22 cellular contexts compared by ENCODE assay signal in genomic region chr5:160183075-160183474, GRCh38. TPM values are rescaled to one million over a fixed set of nuclear protein-coding genes. Genes with fewer than 3 reads are reported as not detected.
DNase-seq lines count a peak whose midpoint lies in the region; ATAC-seq, FAIRE-seq and TF ChIP-seq lines count a peak whose summit lies in the region.
"Had no signal": no experiment of that assay in that cellular context is flagged by ENCODE, and none has a peak within 500 bp of the region (broad histone marks: within the 10 kb centered on the region; RNA-seq: fewer than 3 reads in every experiment).

No MANE protein-coding gene starts in this region.

- TF ChIP-seq RAD21 in H1 (IDR thresholded peaks at IDR 0.05 in 1 of 2, conservative IDR thresholded peaks at IDR 0.05 in 1 of 2; ENCODE audit: low read depth in 2 of 2, low read length in 2 of 2) = no peak

- TF ChIP-seq CTCF in H1 (IDR thresholded peaks at IDR 0.05; ENCODE audit: control extremely low read depth in 1 of 3, insufficient read depth in 1 of 3, low read depth in 1 of 3, low read length in 3 of 3) (no peak), nephron progenitor cell (IDR thresholded peaks at IDR 0.05) (no peak), ascending aorta (IDR thresholded peaks at IDR 0.05) (no peak), mucosa of descending colon (IDR thresholded peaks at IDR 0.05) (no peak)

- H3K4me1 ChIP-seq in H1 (replicated peaks in 1 of 4; ENCODE audit: control insufficient read depth in 3 of 4, insufficient read depth in 4 of 4, low read length in 3 of 4) (peaks cover 0 to 8% (median 3%) of the 10 kb centered on the region in 4 experiments; a peak in 5 of 7 replicates), ascending aorta (no peaks in the 10 kb centered on the region), mucosa of descending colon (ENCODE audit: low read depth) (no peaks in the 10 kb centered on the region)

- DNase-seq in Ammon's horn (ENCODE audit: low spot score) = peak; percentile 78
- peak; percentile 60 for DNase-seq in M059J (ENCODE audit: low read depth)
- no peak for DNase-seq in H1 (ENCODE audit: low read depth in 1 of 2, low spot score in 2 of 2)
- DNase-seq in nephron progenitor cell = no peak
- no peak for DNase-seq in NCI-H2029 treated with DMSO at 0.1 percent for 48 hours (lab: John Stamatoyannopoulos, UW)
- DNase-seq in ascending aorta (ENCODE audit: low spot score in 2 of 2) = no peak
- no peak for DNase-seq in mucosa of descending colon
- DNase-seq: activated CD4-positive, alpha-beta T cell treated with anti-CD3 and anti-CD28 coated beads for 36 hours; CD4-positive, alpha-beta memory T cell; DND-41; H9; left colon; midbrain; NCI-H1092 treated with DMSO at 0.1 percent for 48 hours; right cardiac atrium; stimulated activated naive CD4-positive, alpha-beta T cell treated with Interleukin-2 at 50 U/mL for 16 hours had no signal

- peak overlapping the region; percentile 38 for H3K27ac Mint-ChIP-seq in nephron progenitor cell
- H3K27ac Mint-ChIP-seq: activated CD4-positive, alpha-beta T cell treated with anti-CD3 and anti-CD28 coated beads for 36 hours; CD4-positive, alpha-beta memory T cell had no signal

- no peak overlapping the region for H3K23ac ChIP-seq in H1 (ENCODE audit: insufficient read length)

- CTCF ChIA-PET in H1 (lab: Charles Lee; ENCODE audit: partially characterized antibody) = interaction anchor here (0.5 to 5.8 kb wide), 5 partner anchors 9 to 62 kb away, joined by 3 to 29 read pairs (median 4); no protein-coding TSS in a partner anchor

- H3K79me2 ChIP-seq in H1 (ENCODE audit: control insufficient read depth in 1 of 2, insufficient read depth in 2 of 2, low read length in 2 of 2) = no peaks in the 10 kb centered on the region

- H4K5ac ChIP-seq in H1 (ENCODE audit: insufficient read length, low read depth, low read length) = no peak overlapping the region

- no peak overlapping the region for H2AFZ ChIP-seq in H1 (ENCODE audit: low read length)

- peak overlapping the region; percentile 66; the same call in 1 of the 2 replicates for H2AK5ac ChIP-seq in H1 (ENCODE audit: low read depth, low read length)

- ATAC-seq in GM18498 (IDR thresholded peaks at IDR 0.05; ENCODE audit: unreplicated experiment) = no peak
- no peak for ATAC-seq in mucosa of descending colon
- ATAC-seq: activated CD4-positive, alpha-beta T cell treated with anti-CD3 and anti-CD28 coated beads for 36 hours; K562; left colon; right cardiac atrium had no signal

- FAIRE-seq in H1 (lab: Jason Lieb, UNC) = no peak
- FAIRE-seq: K562 had no signal

- WGBS in H1 (ENCODE audit: extremely low coverage in 1 of 2, insufficient coverage in 1 of 2, insufficient read length in 1 of 2, insufficient replicate concordance in 2 of 2, low coverage in 1 of 2, low lambda C conversion rate in 2 of 2, missing lambda C conversion rate in 1 of 2), 2 experiments = 93% methylated on average over 2 of the region's 2 CpGs; no CpG with 5 or more reads in 1 of the 2 experiments

- H3K27me3 Mint-ChIP-seq in nephron progenitor cell (ENCODE audit: low read depth, poor library complexity) = no peaks in the 10 kb centered on the region

- H3K36me3 ChIP-seq in H1 (ENCODE audit: control insufficient read depth in 2 of 4, insufficient read depth in 4 of 4, low read length in 3 of 4) (no peaks in the 10 kb centered on the region), ascending aorta (no peaks in the 10 kb centered on the region), mucosa of descending colon (ENCODE audit: low read depth) (no peaks in the 10 kb centered on the region)
- H3K36me3 ChIP-seq: tibial nerve had no signal

- H3K9ac ChIP-seq in H1 (replicated peaks in 1 of 4; ENCODE audit: extremely low read depth in 1 of 4, low read depth in 3 of 4, low read length in 3 of 4) = no peak overlapping the region

- H3K4me1 Mint-ChIP-seq in nephron progenitor cell = peaks cover 62% of the 10 kb centered on the region
- H3K4me1 Mint-ChIP-seq: activated CD4-positive, alpha-beta T cell treated with anti-CD3 and anti-CD28 coated beads for 36 hours had no signal

- H2BK20ac ChIP-seq in H1 (ENCODE audit: low read length) = peak overlapping the region; percentile 2

- H3K4ac ChIP-seq in H1 (replicated peaks; ENCODE audit: insufficient read length, low read depth, low read length) = peak overlapping the region; percentile 78

- no peak overlapping the region for H3K14ac ChIP-seq in H1 (ENCODE audit: insufficient read length)

- POLR2A ChIA-PET in H1 (lab: Charles Lee; ENCODE audit: partially characterized antibody) = interaction anchor here (1.1 to 8.3 kb wide), 5 partner anchors 8 to 20 kb away, joined by 3 to 55 read pairs (median 5); no protein-coding TSS in a partner anchor

- H3K79me1 ChIP-seq in H1 (ENCODE audit: low read depth, low read length) = no peaks in the 10 kb centered on the region

- no peak for TF ChIP-seq POLR2A in H1 (IDR thresholded peaks at IDR 0.05; ENCODE audit: control extremely low read depth in 1 of 2, low read depth in 2 of 2, low read length in 2 of 2)

- no peaks in the 10 kb centered on the region for H4K20me1 ChIP-seq in H1 (replicated peaks in 1 of 2; ENCODE audit: control insufficient read depth in 1 of 2, insufficient read depth in 2 of 2, low read length in 2 of 2)

- no peaks in the 10 kb centered on the region for H3K27me3 ChIP-seq in H1 (replicated peaks in 1 of 4; ENCODE audit: control insufficient read depth in 3 of 4, extremely low read depth in 1 of 4, insufficient read depth in 3 of 4, low read length in 3 of 4)
- H3K27me3 ChIP-seq in ascending aorta = no peaks in the 10 kb centered on the region
- H3K27me3 ChIP-seq: tibial nerve had no signal

- H3K9me3 ChIP-seq in H1 (ENCODE audit: insufficient read depth in 2 of 2, low read depth in 1 of 2, low read length in 1 of 2) = no peaks in the 10 kb centered on the region
- H3K9me3 ChIP-seq in ascending aorta = no peaks in the 10 kb centered on the region
- no peaks in the 10 kb centered on the region for H3K9me3 ChIP-seq in mucosa of descending colon
- H3K9me3 ChIP-seq: tibial nerve had no signal

- H3K4me3 ChIP-seq in H1 (ENCODE audit: extremely low read depth in 1 of 4, insufficient read depth in 2 of 4, low read depth in 3 of 4, low read length in 4 of 4) = no peak overlapping the region
- no peak overlapping the region for H3K4me3 ChIP-seq in ascending aorta
- no peak overlapping the region for H3K4me3 ChIP-seq in mucosa of descending colon
- H3K4me3 ChIP-seq: K562, tibial nerve had no signal

- no peak overlapping the region for H3K18ac ChIP-seq in H1 (ENCODE audit: extremely low read depth, low read length)

- H2BK15ac ChIP-seq in H1 (ENCODE audit: low read length) = peak overlapping the region; percentile 20

- H3K27ac ChIP-seq in H1 (ENCODE audit: low read depth, low read length) (no peak overlapping the region), ascending aorta (no peak overlapping the region)
- H3K27ac ChIP-seq: HL-60, tibial nerve had no signal

- H4K91ac ChIP-seq in H1 (replicated peaks; ENCODE audit: insufficient read length, low read length) = peak overlapping the region; percentile 75

- no peaks in the 10 kb centered on the region for H3K23me2 ChIP-seq in H1 (ENCODE audit: low read depth, low read length)

- H3K36me3 Mint-ChIP-seq in nephron progenitor cell (ENCODE audit: low read depth) = no peaks in the 10 kb centered on the region
- H3K36me3 Mint-ChIP-seq: CD4-positive, alpha-beta memory T cell had no signal

- H3K9me3 Mint-ChIP-seq in nephron progenitor cell = peaks cover 17% of the 10 kb centered on the region

- no peak overlapping the region for H2BK120ac ChIP-seq in H1 (replicated peaks; ENCODE audit: low read depth, low read length)

- no peak overlapping the region for H2BK5ac ChIP-seq in H1 (ENCODE audit: low read depth, low read length)

- no peak overlapping the region for H4K8ac ChIP-seq in H1 (ENCODE audit: extremely low read depth, insufficient read depth, low read length)

- no peak overlapping the region for H3K4me3 Mint-ChIP-seq in nephron progenitor cell
- H3K4me3 Mint-ChIP-seq: activated CD4-positive, alpha-beta T cell treated with anti-CD3 and anti-CD28 coated beads for 36 hours; CD4-positive, alpha-beta memory T cell; H9 had no signal

- no peak overlapping the region for H3K4me2 ChIP-seq in H1 (ENCODE audit: insufficient read depth in 1 of 2, low read depth in 2 of 2, low read length in 2 of 2)

- no peak overlapping the region for H3K56ac ChIP-seq in H1 (replicated peaks; ENCODE audit: insufficient read length, low read depth, low read length)

- TF ChIP-seq EP300 in H1 (IDR thresholded peaks at IDR 0.05; ENCODE audit: borderline replicate concordance in 1 of 2, low read depth in 2 of 2, low read length in 2 of 2) = no peak

- H2BK12ac ChIP-seq in H1 (ENCODE audit: low read depth, low read length) = peak overlapping the region; percentile 41; the same call in 1 of the 2 replicates

- intact Hi-C loops in ascending aorta (cut with DNase I) = no loop called here
- intact Hi-C loops in mucosa of descending colon (cut with DNase I, micrococcal nuclease) = no loop called here

TF ChIP-seq in H1, 55 proteins besides CTCF, POLR2A, EP300 and RAD21 (continues in another document):
- TF ChIP-seq CHD2 (IDR thresholded peaks at IDR 0.05; ENCODE audit: low read length) (no peak), CBX5 (IDR thresholded peaks at IDR 0.05; ENCODE audit: low read depth, low read length) (no peak)

RNA-seq across cellular contexts. Expression of gene FABP6, which starts 46.2 kb away (rescaled TPM):
- 1.0 and 3.0 TPM in 2 replicates for total RNA-seq in M059J (2014; rRNA removed; shearing (Covaris generic))
- 3.6 and 4.8 TPM in 2 replicates for total RNA-seq in H1 (2021; fragmentation: NEBNext Ultra II Directional; extraction: Animal tissue kit (Norgen Biotek cat#: 25700))
- polyA plus RNA-seq in H1 (2011; rRNA removed) = 3.2 and 6.1 TPM in 2 replicates
- polyA plus RNA-seq in H1 (2011; cell fraction: cytosol; rRNA removed) = 5.0 TPM
- 2.5 TPM for polyA plus RNA-seq in H1 (2011; cell fraction: nucleus; rRNA removed)
- polyA plus RNA-seq in H1 (2012, experiment 1 of 2) = 4.5 to 12.2 TPM (median 7.2 TPM) in 4 replicates
- 5.9 TPM for polyA plus RNA-seq in H1 (2012, experiment 2 of 2)
- polyA plus RNA-seq in H1 (2013, experiment 1 of 2) = 3.5 TPM
- 5.3 TPM for polyA plus RNA-seq in H1 (2013, experiment 2 of 2)
- polyA minus RNA-seq in H1 (2011; rRNA and poly(A)+ RNA removed) = 0.63 and 2.3 TPM in 2 replicates
- not detected for polyA minus RNA-seq in H1 (2011; cell fraction: cytosol; rRNA and poly(A)+ RNA removed)
- 2.7 TPM for polyA minus RNA-seq in H1 (2011; cell fraction: nucleus; rRNA and poly(A)+ RNA removed)
- total RNA-seq in ascending aorta = not detected
- total RNA-seq in mucosa of descending colon = not detected
- total RNA-seq: activated CD4-positive, alpha-beta T cell treated with anti-CD3 and anti-CD28 coated beads for 36 hours; CD4-positive, alpha-beta memory T cell; chondrocyte; fibroblast of villous mesenchyme; left colon; right cardiac atrium; tibial nerve had no signal
- polyA plus RNA-seq: CD4-positive, alpha-beta memory T cell had no signal

Comparison
In these comparisons a context has a peak if more than half of its experiments do, and no peak if none do; other contexts are left out.
1. DNase-seq: peak in Ammon's horn (single experiment) and M059J (single experiment); none in H1 (0 of 2), nephron progenitor cell (single experiment), NCI-H2029 treated with DMSO at 0.1 percent for 48 hours (single experiment), ascending aorta (0 of 2) and mucosa of descending colon (0 of 3).